In genomic region chr15:75830910-75831805, GRCh38 we compare ENCODE assay signal across 1 cellular context.
A peak's percentile ranks its signal among the peaks of the same experiment; 100 is the strongest.
TF ChIP-seq lines count a peak whose summit lies in the region.

No MANE protein-coding gene starts in this region.

TF ChIP-seq in K562, 482 proteins besides CTCF, POLR2A, EP300 and RAD21 (continued from another document):
- TF ChIP-seq MLLT1 (IDR thresholded peaks at IDR 0.05) (peak in 1 of 2 experiments; percentile 24; a peak in 1 of 4 replicates), CREB5 (CRISPR knock-in tag; IDR thresholded peaks at IDR 0.05) (no peak), TBP (optimal IDR thresholded peaks at IDR 0.05; ENCODE audit: low read depth, low read length) (peak; percentile 29), ZNF197 (CRISPR knock-in tag; IDR thresholded peaks at IDR 0.05; ENCODE audit: low read depth) (peak; percentile 64; the same call in 1 of the 2 replicates), DDX20 (tag; IDR thresholded peaks at IDR 0.05; ENCODE audit: low read depth) (no peak), CREBBP (IDR thresholded peaks at IDR 0.05; ENCODE audit: low read depth, low read length) (no peak), RBFOX2 (IDR thresholded peaks at IDR 0.05; ENCODE audit: low read depth, low read length) (no peak), BHLHE40 (IDR thresholded peaks at IDR 0.05; ENCODE audit: low read length) (0 out of 2 replicates have a peak, but pooled peaks have one; percentile 39), GATA2 (CRISPR knock-in tag; IDR thresholded peaks at IDR 0.05) (peak; percentile 91)
TF ChIP-seq in K562: peak in this region for 71.
